ENCODE assay signal across 8 cellular contexts in genomic region chrX:108090474-108091265, GRCh38. TPM values are rescaled to one million over a fixed set of nuclear protein-coding genes. Genes with fewer than 3 reads are reported as not detected.
DNase-seq lines count a peak whose midpoint lies in the region; ATAC-seq and TF ChIP-seq lines count a peak whose summit lies in the region.

No MANE protein-coding gene starts in this region.

- H3K27ac Mint-ChIP-seq in endodermal cell (no peak overlapping the region), T-helper 17 cell (no peak overlapping the region)

- no peak overlapping the region for H3K4ac ChIP-seq in trophoblast cell (ENCODE audit: low read depth, low read length)

- peak overlapping the region; percentile 75 for H2AFZ ChIP-seq in Loucy (ENCODE audit: low read length)
- H2AFZ ChIP-seq in trophoblast cell (ENCODE audit: insufficient read depth, low read length, poor library complexity), result no peak overlapping the region

- no peak overlapping the region for H3K18ac ChIP-seq in trophoblast cell (ENCODE audit: low read length)

- H3K4me3 ChIP-seq in cardiac muscle cell (peak overlapping the region; percentile 59), Loucy (ENCODE audit: low read length, poor library complexity, severe bottlenecking) (peak overlapping the region; percentile 99), endodermal cell (ENCODE audit: low read length) (peak overlapping the region; percentile 94), trophoblast cell (ENCODE audit: low read depth, low read length) (peak overlapping the region; percentile 79)

- 9 to 13% methylated on average over 6 to 16 of the region's 20 CpGs for WGBS in endodermal cell (ENCODE audit: insufficient coverage in 1 of 2, insufficient read length in 1 of 2), 2 experiments
- WGBS in trophoblast cell (ENCODE audit: extremely low coverage, insufficient coverage, insufficient read length), result no CpG with 5 or more reads among the region's 20 CpGs

- no peak overlapping the region for H3K14ac ChIP-seq in trophoblast cell (ENCODE audit: low read length)

- no peaks in the 10 kb centered on the region for H3K9me3 Mint-ChIP-seq in endodermal cell

- H3K4me3 Mint-ChIP-seq in endodermal cell (no peak overlapping the region), T-helper 17 cell (no peak overlapping the region)

- intact Hi-C loops in Right ventricle myocardium superior (cut with DNase I), result loop anchor here (5.0 kb wide), 1 partner anchor 42 kb away; no protein-coding TSS in a partner anchor

- no peak overlapping the region for H2BK12ac ChIP-seq in trophoblast cell (ENCODE audit: low read length)

- H3K27ac ChIP-seq in cardiac muscle cell, result peak overlapping the region; percentile 95
- no peak overlapping the region for H3K27ac ChIP-seq in endodermal cell (ENCODE audit: low read depth, low read length)
- peak overlapping the region; percentile 75 for H3K27ac ChIP-seq in trophoblast cell (ENCODE audit: low read depth, low read length)

- no peak overlapping the region for H2BK5ac ChIP-seq in trophoblast cell (ENCODE audit: low read depth, low read length, poor library complexity)

- H4K12ac ChIP-seq in trophoblast cell (ENCODE audit: low read depth, low read length), result no peak overlapping the region

- H3F3A ChIP-seq in Loucy (ENCODE audit: low read depth), result no peaks in the 10 kb centered on the region

- no peak overlapping the region for H2AK5ac ChIP-seq in trophoblast cell (ENCODE audit: low read length)

- peak overlapping the region; percentile 47 for H4K8ac ChIP-seq in trophoblast cell (ENCODE audit: low read depth, low read length)

- no peaks in the 10 kb centered on the region for H3K27me3 Mint-ChIP-seq in endodermal cell (ENCODE audit: insufficient read depth)
- no peaks in the 10 kb centered on the region for H3K27me3 Mint-ChIP-seq in T-helper 17 cell

- H3K27me3 ChIP-seq in cardiac muscle cell (no peaks in the 10 kb centered on the region), Loucy (ENCODE audit: insufficient read depth, low read length, poor library complexity, severe bottlenecking) (no peaks in the 10 kb centered on the region), endodermal cell (ENCODE audit: control insufficient read depth, insufficient read depth, low read length, poor library complexity, severe bottlenecking) (no peaks in the 10 kb centered on the region), trophoblast cell (ENCODE audit: insufficient read depth, low read length) (no peaks in the 10 kb centered on the region)

- TF ChIP-seq CTCF in cardiac muscle cell (IDR thresholded peaks at IDR 0.05; ENCODE audit: low read depth, low read length) (no peak), Loucy (conservative IDR thresholded peaks at IDR 0.05; ENCODE audit: low read length) (no peak), endodermal cell (conservative IDR thresholded peaks at IDR 0.05) (no peak)

- DNase-seq in cardiac muscle cell (ENCODE audit: low read depth in 1 of 2, low spot score in 1 of 2) (peak; percentile 8 to 27), Right ventricle myocardium superior (no peak), endodermal cell (no peak), trophoblast cell (peak; percentile 9 to 20), NCI-H774 (lab: John Stamatoyannopoulos, UW) (no peak), T1000 (lab: John Stamatoyannopoulos, UW) (no peak), T-helper 17 cell (no peak)

- ATAC-seq in Right ventricle myocardium superior (ENCODE audit: poor library complexity), result no peak
- no peak for ATAC-seq in T-helper 17 cell

- peak overlapping the region; percentile 72 for H3K4me2 ChIP-seq in Loucy (ENCODE audit: low read depth, low read length, poor library complexity, severe bottlenecking)
- H3K4me2 ChIP-seq in trophoblast cell (ENCODE audit: low read length), result peak overlapping the region; percentile 63

- H3K4me1 ChIP-seq in cardiac muscle cell (ENCODE audit: low read depth) (peaks cover 16% of the 10 kb centered on the region), Loucy (ENCODE audit: insufficient read depth, low read length, poor library complexity, severe bottlenecking) (peaks cover 5% of the 10 kb centered on the region), endodermal cell (ENCODE audit: control insufficient read depth, insufficient read depth, low read length) (no peaks in the 10 kb centered on the region), trophoblast cell (ENCODE audit: control insufficient read depth in 1 of 2, insufficient read depth in 2 of 2, low read length in 2 of 2) (peaks cover 0 to 2% of the 10 kb centered on the region in 2 experiments)

- peak overlapping the region; percentile 95 for H3K9ac ChIP-seq in Loucy (ENCODE audit: low read depth, low read length, poor library complexity, severe bottlenecking)
- peak overlapping the region; percentile 89 for H3K9ac ChIP-seq in endodermal cell (ENCODE audit: extremely low read depth, low read length, poor library complexity, severe bottlenecking)
- H3K9ac ChIP-seq in trophoblast cell (ENCODE audit: low read length), result peak overlapping the region; percentile 77

- H3K4me1 Mint-ChIP-seq in endodermal cell, result peaks cover 4% of the 10 kb centered on the region
- H3K4me1 Mint-ChIP-seq in T-helper 17 cell, result peaks cover 5% of the 10 kb centered on the region

- H3K9me2 ChIP-seq in Loucy (replicated peaks; ENCODE audit: low read depth, low read length), result no peaks in the 10 kb centered on the region

- H3K23ac ChIP-seq in trophoblast cell (ENCODE audit: low read length), result no peak overlapping the region

- no peak overlapping the region for H2BK120ac ChIP-seq in trophoblast cell (ENCODE audit: insufficient read depth, low read length, poor library complexity)

- no peaks in the 10 kb centered on the region for H3K9me3 ChIP-seq in cardiac muscle cell (ENCODE audit: low read depth)
- no peaks in the 10 kb centered on the region for H3K9me3 ChIP-seq in Loucy (ENCODE audit: insufficient read depth, low read depth, low read length)
- no peaks in the 10 kb centered on the region for H3K9me3 ChIP-seq in endodermal cell (ENCODE audit: control insufficient read depth, low read length)
- no peaks in the 10 kb centered on the region for H3K9me3 ChIP-seq in trophoblast cell (ENCODE audit: insufficient read depth, low read depth, low read length)
- H3K9me3 ChIP-seq in T-helper 17 cell (ENCODE audit: control insufficient read depth, low read length, poor library complexity, severe bottlenecking), result no peaks in the 10 kb centered on the region

- H3K79me2 ChIP-seq in Loucy (ENCODE audit: insufficient read depth, low read length) (peaks cover 36% of the 10 kb centered on the region), trophoblast cell (ENCODE audit: control insufficient read depth, insufficient read depth, low read length, poor library complexity) (no peaks in the 10 kb centered on the region)

- H3K36me3 ChIP-seq in cardiac muscle cell (peaks cover 30% of the 10 kb centered on the region), Loucy (ENCODE audit: insufficient read depth, low read length) (peaks cover 12% of the 10 kb centered on the region; the same call in 1 of the 2 replicates), endodermal cell (ENCODE audit: control insufficient read depth, insufficient read depth, low read length) (peaks cover 14% of the 10 kb centered on the region), trophoblast cell (ENCODE audit: control insufficient read depth in 1 of 2, insufficient read depth in 2 of 2, low read length in 2 of 2) (peaks cover 5% of the 10 kb centered on the region in 2 experiments)

- peak overlapping the region; percentile 62 for H4K91ac ChIP-seq in trophoblast cell (ENCODE audit: low read depth, low read length)

- H3K36me3 Mint-ChIP-seq in endodermal cell (ENCODE audit: low read depth) (peaks cover 17% of the 10 kb centered on the region), T-helper 17 cell (ENCODE audit: low read depth) (no peaks in the 10 kb centered on the region)

- no peaks in the 10 kb centered on the region for H4K20me1 ChIP-seq in Loucy (ENCODE audit: insufficient read depth, low read length, poor library complexity, severe bottlenecking)

- H3K79me1 ChIP-seq in trophoblast cell (ENCODE audit: low read length), result no peaks in the 10 kb centered on the region

RNA-seq across cellular contexts. Expression of gene PSMD10, which starts 0.7 kb away (rescaled TPM):
- total RNA-seq in cardiac muscle cell, result 78.6 and 116 TPM in 2 replicates
- polyA plus RNA-seq in cardiac muscle cell, result 130 and 143 TPM in 2 replicates
- total RNA-seq in Right ventricle myocardium superior, result 17.9 TPM
- total RNA-seq in endodermal cell, result 10 to 100 TPM; 48.7 to 74.5 TPM
- 59.4 TPM for polyA plus RNA-seq in endodermal cell (2013, experiment 1 of 2)
- 58.4 TPM for polyA plus RNA-seq in endodermal cell (2013, experiment 2 of 2)
- 33.9 and 34.9 TPM in 2 replicates for polyA plus RNA-seq in trophoblast cell (2013)
- 10 to 100 TPM; 14.3 to 17.5 TPM for total RNA-seq in T-helper 17 cell

RNA-seq across cellular contexts. Expression of gene ATG4A, which starts 0.9 kb away (rescaled TPM):
- total RNA-seq in cardiac muscle cell (13.0 and 17.8 TPM in 2 replicates), Right ventricle myocardium superior (18.0 TPM), endodermal cell (1 to 10 TPM; 4.3 to 4.4 TPM), T-helper 17 cell (1 to 10 TPM; 8.2 to 8.3 TPM)
- polyA plus RNA-seq in cardiac muscle cell, result 19.4 and 29.5 TPM in 2 replicates
- 7.4 TPM for polyA plus RNA-seq in endodermal cell (2013, experiment 1 of 2)
- polyA plus RNA-seq in endodermal cell (2013, experiment 2 of 2), result 7.3 TPM
- polyA plus RNA-seq in trophoblast cell (2013), result 12.6 and 14.3 TPM in 2 replicates

RNA-seq across cellular contexts. Expression of gene VSIG1, which starts 45.8 kb away (rescaled TPM):
- total RNA-seq in cardiac muscle cell, result 0.07 TPM in 1 of 2 replicates, not detected in the other
- not detected in 2 replicates for polyA plus RNA-seq in cardiac muscle cell
- not detected for total RNA-seq in Right ventricle myocardium superior
- total RNA-seq in endodermal cell, result 1 to 10 TPM in 1 of 2 donors, under 1 TPM in 1; 0.38 to 1.0 TPM
- not detected for polyA plus RNA-seq in endodermal cell (2013, experiment 1 of 2)
- 0.08 TPM for polyA plus RNA-seq in endodermal cell (2013, experiment 2 of 2)
- polyA plus RNA-seq in trophoblast cell (2013), result 2.4 and 2.8 TPM in 2 replicates
- total RNA-seq in T-helper 17 cell, result 10 to 100 TPM; 20.9 to 32.6 TPM

Comparison
In these comparisons a context has a peak if more than half of its experiments do, and no peak if none do; other contexts are left out.
1. DNase-seq: peak in cardiac muscle cell (2 of 2) and trophoblast cell (2 of 2); none in Right ventricle myocardium superior (single experiment), endodermal cell (single experiment), NCI-H774 (single experiment), T1000 (single experiment) and T-helper 17 cell (0 of 3).
2. RNA of gene VSIG1, which starts 45.8 kb away (total RNA-seq): 20.9 to 32.6 TPM in T-helper 17 cell; 0.38 to 1.0 TPM in endodermal cell, 0.07 TPM in cardiac muscle cell and not detected in Right ventricle myocardium superior (single experiment); every median in the first group is over 10 times any median in the second.
3. Peak in every context shown above with its lines, with median percentiles within 50 percentile points of each other: H3K4me3 ChIP-seq and H3K9ac ChIP-seq.